In genomic region chr7:149454006-149454405, GRCh38 we compare ENCODE assay signal across 31 cellular contexts.
"Had no signal": no experiment of that assay in that cellular context is flagged by ENCODE, and none has a peak within 500 bp of the region (broad histone marks: within the 10 kb centered on the region; RNA-seq: fewer than 3 reads in every experiment).

No MANE protein-coding gene starts in this region.

- H3K27me3 ChIP-seq: MG63 had no signal

- H3K27ac ChIP-seq: VCaP had no signal

- H3K9me3 ChIP-seq: MG63 had no signal

- DNase-seq: activated B cell treated with CpG ODN at 0.5 μM for 24 hours; activated CD4-positive, alpha-beta T cell treated with anti-CD3 and anti-CD28 coated beads for 4 hours; activated CD4-positive, alpha-beta T cell treated with anti-CD3 and anti-CD28 coated beads, Interleukin-2, amount 50 U/mL, for 1 hour; activated CD4-positive, CD25-positive, alpha-beta regulatory T cell treated with anti-CD3 and anti-CD28 coated beads, Interleukin-2, amount 50 U/mL, for 72 hours; activated effector memory CD4-positive, alpha-beta T cell treated with Interleukin-2 at 50 U/mL for 16 hours; activated naive CD4-positive, alpha-beta T cell treated with anti-CD3 and anti-CD28 coated beads, Interleukin-2, amount 10 ng/mL, durations not matched to agents 7 days and 5 days; activated naive CD8-positive, alpha-beta T cell treated with anti-CD3 and anti-CD28 coated beads, Interleukin-2, amount 50 U/mL, for 24 hours; activated T-cell treated with anti-CD3 and anti-CD28 coated beads, Interleukin-2, amount 50 U/mL, for 4 hours; anterior cingulate cortex; central memory CD4-positive, alpha-beta T cell; Kasumi-1; KG1; MG63; NCI-H1048; NCI-H1105 treated with DMSO at 0.1 percent for 48 hours; NCI-H1436; NCI-H1694; NCI-H1930; NCI-H2081 treated with DMSO at 0.1 percent for 48 hours; NCI-H226; NCI-H524 treated with DMSO at 0.1 percent for 48 hours; SW 1271; T-helper 1 cell; T-helper 2 cell; T-helper 9 cell had no signal

- H3K4me3 ChIP-seq: MG63 had no signal

- H3K27me3 Mint-ChIP-seq: activated B cell treated with CpG ODN at 0.5 μM for 24 hours; activated CD8-positive, alpha-beta memory T cell treated with anti-CD3 and anti-CD28 coated beads, Interleukin-2, amount 10 ng/mL, durations not matched to agents 7 days and 5 days; activated naive CD4-positive, alpha-beta T cell treated with anti-CD3 and anti-CD28 coated beads, Interleukin-2, amount 10 ng/mL, durations not matched to agents 7 days and 5 days; activated naive CD8-positive, alpha-beta T cell; activated naive CD8-positive, alpha-beta T cell treated with anti-CD3 and anti-CD28 coated beads, Interleukin-2, amount 50 U/mL, for 24 hours had no signal

- H3K9me3 Mint-ChIP-seq: activated B cell treated with CpG ODN at 0.5 μM for 24 hours; activated naive CD4-positive, alpha-beta T cell treated with anti-CD3 and anti-CD28 coated beads, Interleukin-2, amount 10 ng/mL, durations not matched to agents 7 days and 5 days; activated naive CD8-positive, alpha-beta T cell treated with anti-CD3 and anti-CD28 coated beads, Interleukin-2, amount 50 U/mL, for 24 hours; activated T-cell treated with anti-CD3 and anti-CD28 coated beads, Interleukin-2, amount 50 U/mL, for 4 hours; activated T-helper 1 cell treated with anti-CD3 and anti-CD28 coated beads, Interleukin-12 subunit alpha, Interleukin-12 subunit beta, Interleukin-2, Interleukin-4 antibody, amounts not matched to agents 30 ng/mL and 10 ng/mL and 1 ng/mL, durations not matched to agents 14 hours and 24 hours and 36 hours; brain had no signal

- H3K27ac Mint-ChIP-seq: activated B cell treated with CpG ODN at 0.5 μM for 24 hours; activated CD8-positive, alpha-beta memory T cell treated with anti-CD3 and anti-CD28 coated beads, Interleukin-2, amount 10 ng/mL, durations not matched to agents 7 days and 5 days; activated naive CD4-positive, alpha-beta T cell treated with anti-CD3 and anti-CD28 coated beads, Interleukin-2, amount 10 ng/mL, durations not matched to agents 7 days and 5 days; activated naive CD8-positive, alpha-beta T cell; activated naive CD8-positive, alpha-beta T cell treated with anti-CD3 and anti-CD28 coated beads, Interleukin-2, amount 50 U/mL, for 24 hours; activated T-helper 1 cell treated with anti-CD3 and anti-CD28 coated beads, Interleukin-12 subunit alpha, Interleukin-12 subunit beta, Interleukin-2, Interleukin-4 antibody, amounts not matched to agents 30 ng/mL and 10 ng/mL and 1 ng/mL, durations not matched to agents 14 hours and 24 hours and 36 hours; brain had no signal

- ATAC-seq: activated CD8-positive, alpha-beta memory T cell treated with anti-CD3 and anti-CD28 coated beads, Interleukin-2, amount 10 ng/mL, durations not matched to agents 7 days and 5 days; activated naive CD8-positive, alpha-beta T cell treated with anti-CD3 and anti-CD28 coated beads, Interleukin-2, amount 50 U/mL, for 24 hours; activated T-cell treated with anti-CD3 and anti-CD28 coated beads, Interleukin-2, amount 50 U/mL, for 4 hours; Panc1 had no signal

- H3K4me3 Mint-ChIP-seq: activated B cell treated with CpG ODN at 0.5 μM for 24 hours; activated CD8-positive, alpha-beta memory T cell treated with anti-CD3 and anti-CD28 coated beads, Interleukin-2, amount 10 ng/mL, durations not matched to agents 7 days and 5 days; activated naive CD4-positive, alpha-beta T cell treated with anti-CD3 and anti-CD28 coated beads, Interleukin-2, amount 10 ng/mL, durations not matched to agents 7 days and 5 days; activated naive CD8-positive, alpha-beta T cell; activated naive CD8-positive, alpha-beta T cell treated with anti-CD3 and anti-CD28 coated beads, Interleukin-2, amount 50 U/mL, for 24 hours; activated T-cell treated with anti-CD3 and anti-CD28 coated beads, Interleukin-2, amount 50 U/mL, for 4 hours; activated T-helper 1 cell treated with anti-CD3 and anti-CD28 coated beads, Interleukin-12 subunit alpha, Interleukin-12 subunit beta, Interleukin-2, Interleukin-4 antibody, amounts not matched to agents 30 ng/mL and 10 ng/mL and 1 ng/mL, durations not matched to agents 14 hours and 24 hours and 36 hours; brain had no signal
